Comparison of ENCODE assay signal across 13 cellular contexts in genomic region chr14:64684091-64684490, GRCh38. TPM values are rescaled to one million over a fixed set of nuclear protein-coding genes. Genes with fewer than 3 reads are reported as not detected.
DNase-seq lines count a peak whose midpoint lies in the region; ATAC-seq and TF ChIP-seq lines count a peak whose summit lies in the region.
"Had no signal": no experiment of that assay in that cellular context is flagged by ENCODE, and none has a peak within 500 bp of the region (broad histone marks: within the 10 kb centered on the region; RNA-seq: fewer than 3 reads in every experiment).

No MANE protein-coding gene starts in this region.

- H3K79me2 ChIP-seq in hepatocyte = no peaks in the 10 kb centered on the region

- H3K36me3 Mint-ChIP-seq in brain = no peaks in the 10 kb centered on the region

- H3K9me2 ChIP-seq in hepatocyte (replicated peaks; ENCODE audit: insufficient read depth) = no peaks in the 10 kb centered on the region

- no peaks in the 10 kb centered on the region for H3K9me3 ChIP-seq in hepatocyte (ENCODE audit: low read depth)
- no peaks in the 10 kb centered on the region for H3K9me3 ChIP-seq in testis
- H3K9me3 ChIP-seq: lower lobe of right lung had no signal

- H3K36me3 ChIP-seq in hepatocyte (replicated peaks; ENCODE audit: insufficient read depth, low read depth) = no peaks in the 10 kb centered on the region
- H3K36me3 ChIP-seq in testis (ENCODE audit: low read depth, missing control alignments) = no peaks in the 10 kb centered on the region
- H3K36me3 ChIP-seq: lower lobe of right lung had no signal

- H3K4me1 Mint-ChIP-seq in brain = peaks cover 69% of the 10 kb centered on the region

- no peak for TF ChIP-seq CTCF in brain (conservative IDR thresholded peaks at IDR 0.05)
- TF ChIP-seq CTCF in hepatocyte (IDR thresholded peaks at IDR 0.05; ENCODE audit: poor library complexity) = no peak
- no peak for TF ChIP-seq CTCF in testis (IDR thresholded peaks at IDR 0.05)

- no peaks in the 10 kb centered on the region for H3K9me3 Mint-ChIP-seq in brain
- H3K9me3 Mint-ChIP-seq: activated CD4-positive, alpha-beta memory T cell treated with anti-CD3 and anti-CD28 coated beads, Interleukin-2, amount 10 ng/mL, durations not matched to agents 7 days and 5 days had no signal

- no peak overlapping the region for H2AFZ ChIP-seq in hepatocyte

- H3K27ac Mint-ChIP-seq in brain = peak overlapping the region; percentile 16 to 97 (median 83)
- H3K27ac Mint-ChIP-seq: activated CD4-positive, alpha-beta memory T cell treated with anti-CD3 and anti-CD28 coated beads, Interleukin-2, amount 10 ng/mL, durations not matched to agents 7 days and 5 days; T-helper 17 cell had no signal

- 62% methylated on average over 6 of the region's 6 CpGs for WGBS in hepatocyte (ENCODE audit: low lambda C conversion rate, missing lambda C conversion rate)
- WGBS in testis, 2 donors = 73 to 79% methylated on average over 3 to 6 of the region's 6 CpGs

- H3K27me3 ChIP-seq in hepatocyte (no peaks in the 10 kb centered on the region), testis (no peaks in the 10 kb centered on the region)

- H3K27ac ChIP-seq in hepatocyte (peak overlapping the region; percentile 18), testis (no peak overlapping the region)
- H3K27ac ChIP-seq: lower lobe of right lung had no signal

- TF ChIP-seq POLR2A in testis (IDR thresholded peaks at IDR 0.05) = no peak

- H3K4me2 ChIP-seq in hepatocyte = no peak overlapping the region

- H3K4me3 ChIP-seq in hepatocyte (no peak overlapping the region), testis (no peak overlapping the region)
- H3K4me3 ChIP-seq: lower lobe of right lung had no signal

- ATAC-seq in HG03097 (IDR thresholded peaks at IDR 0.05; ENCODE audit: low FRiP score, unreplicated experiment) = no peak
- ATAC-seq: lower lobe of right lung, T-helper 17 cell had no signal

- peaks cover 7% of the 10 kb centered on the region for H3K27me3 Mint-ChIP-seq in brain
- H3K27me3 Mint-ChIP-seq: activated CD4-positive, alpha-beta memory T cell treated with anti-CD3 and anti-CD28 coated beads, Interleukin-2, amount 10 ng/mL, durations not matched to agents 7 days and 5 days; T-helper 17 cell had no signal

- no peak overlapping the region for H3K4me3 Mint-ChIP-seq in brain
- H3K4me3 Mint-ChIP-seq: activated CD4-positive, alpha-beta memory T cell treated with anti-CD3 and anti-CD28 coated beads, Interleukin-2, amount 10 ng/mL, durations not matched to agents 7 days and 5 days; T-helper 17 cell had no signal

- peak; percentile 37 for DNase-seq in NCI-H1694 (lab: John Stamatoyannopoulos, UW)
- no peak for DNase-seq in NCI-H1694 treated with DMSO at 0.1 percent for 48 hours (lab: John Stamatoyannopoulos, UW)
- DNase-seq in hepatocyte (ENCODE audit: low spot score) = peak; percentile 62
- DNase-seq in testis = peak; percentile 49
- DNase-seq in DMS53 treated with DMSO at 0.1 percent for 48 hours (lab: John Stamatoyannopoulos, UW; ENCODE audit: unreplicated experiment) = no peak
- no peak for DNase-seq in SKM-1 treated with dmso at 0.1 percent for 144 hours (lab: John Stamatoyannopoulos, UW; ENCODE audit: unreplicated experiment)
- DNase-seq: activated CD4-positive, alpha-beta memory T cell treated with anti-CD3 and anti-CD28 coated beads, Interleukin-2, amount 10 ng/mL, durations not matched to agents 7 days and 5 days; cortex of kidney; lower lobe of right lung; NCI-H1436 treated with DMSO at 0.1 percent for 48 hours; T-helper 17 cell had no signal

- H4K20me1 ChIP-seq in hepatocyte (ENCODE audit: insufficient read depth, poor library complexity, severe bottlenecking) = no peaks in the 10 kb centered on the region

- H3K4me1 ChIP-seq in hepatocyte (ENCODE audit: insufficient read depth) (peaks cover 47% of the 10 kb centered on the region), testis (peaks cover 30% of the 10 kb centered on the region)

- intact Hi-C loops in testis (cut with DNase I; ENCODE audit: low total_unique reads) = no loop called here

RNA-seq across cellular contexts. Expression of gene PLEKHG3, which starts 20.1 kb away (rescaled TPM):
- polyA plus RNA-seq in brain (ENCODE audit: insufficient read depth, low read depth, low replicate concordance) = 50.7 TPM
- total RNA-seq in hepatocyte = 41.8 and 54.2 TPM in 2 replicates
- polyA plus RNA-seq in hepatocyte = 37.1 and 42.7 TPM in 2 replicates
- total RNA-seq in testis = 10 to 100 TPM; 20.1 to 20.6 TPM
- polyA plus RNA-seq in testis (ENCODE audit: insufficient read depth, low read depth, low replicate concordance) = 21.6 TPM

Comparison
In these comparisons a context has a peak if more than half of its experiments do, and no peak if none do; other contexts are left out.
1. DNase-seq: peak in NCI-H1694 (single experiment), hepatocyte (single experiment) and testis (single experiment); none in NCI-H1694 treated with DMSO at 0.1 percent for 48 hours (single experiment), DMS53 treated with DMSO at 0.1 percent for 48 hours (single experiment) and SKM-1 treated with dmso at 0.1 percent for 144 hours (single experiment).